Comparison of ENCODE assay signal across 29 cellular contexts in the genomic region with DNA sequence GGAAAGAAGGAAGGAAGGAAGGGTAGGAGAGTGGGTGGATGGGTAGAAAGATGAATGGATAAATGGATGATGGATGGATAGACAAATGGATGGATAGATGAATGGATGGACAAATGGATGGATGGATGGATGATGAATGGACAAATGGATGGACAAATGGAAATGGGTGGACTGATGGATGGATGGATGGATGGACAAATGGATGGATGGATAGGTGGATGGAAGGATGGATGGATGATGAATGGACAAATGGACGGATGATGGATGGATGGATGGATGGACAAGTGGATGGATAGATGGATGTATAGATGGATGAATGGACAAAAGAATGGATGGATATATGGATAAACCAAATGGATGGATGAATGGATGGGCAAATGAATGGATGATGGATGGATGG.
"Had no signal": no experiment of that assay in that cellular context is flagged by ENCODE, and none has a peak within 500 bp of the region (broad histone marks: within the 10 kb centered on the region; RNA-seq: fewer than 3 reads in every experiment).

No MANE protein-coding gene starts in this region.

- H3K4me1 ChIP-seq: ascending aorta, breast epithelium, colonic mucosa had no signal

- H3K27me3 ChIP-seq: ascending aorta, colonic mucosa had no signal

- DNase-seq: activated CD4-positive, alpha-beta memory T cell treated with anti-CD3 and anti-CD28 coated beads for 36 hours; activated CD4-positive, alpha-beta T cell treated with anti-CD3 and anti-CD28 coated beads for 36 hours; activated CD4-positive, alpha-beta T cell treated with anti-CD3 and anti-CD28 coated beads, Interleukin-2, amount 10 ng/mL, durations not matched to agents 24 days and 14 days; activated CD4-positive, CD25-positive, alpha-beta regulatory T cell; activated CD4-positive, CD25-positive, alpha-beta regulatory T cell treated with anti-CD3 and anti-CD28 coated beads, Interleukin-2, amount 50 U/mL, for 72 hours; activated CD8-positive, alpha-beta memory T cell treated with anti-CD3 and anti-CD28 coated beads, Interleukin-2, amount 50 U/mL, for 48 hours; activated CD8-positive, alpha-beta T cell treated with anti-CD3 and anti-CD28 coated beads, Interleukin-2, amount 10 ng/mL, durations not matched to agents 7 days and 5 days; activated gamma-delta T cell; activated naive CD4-positive, alpha-beta T cell; activated naive CD4-positive, alpha-beta T cell treated with anti-CD3 and anti-CD28 coated beads, Interleukin-2, amount 10 ng/mL, durations not matched to agents 7 days and 5 days; activated naive CD8-positive, alpha-beta T cell treated with anti-CD3 and anti-CD28 coated beads, Interleukin-2, amount 10 ng/mL, durations not matched to agents 7 days and 5 days; activated T-cell treated with anti-CD3 and anti-CD28 coated beads for 4 hours; activated T-cell treated with anti-CD3 and anti-CD28 coated beads, Interleukin-2, amount 50 U/mL, for 24 hours; activated T-cell treated with anti-CD3 and anti-CD28 coated beads, Interleukin-2, amount 50 U/mL, for 72 hours; central memory CD4-positive, alpha-beta T cell; cerebellar nuclear complex; colonic mucosa; effector CD8-positive, alpha-beta T cell; esophagus squamous epithelium; foreskin melanocyte; heart right ventricle; T-helper 2 cell had no signal

- H3K4me3 ChIP-seq: cardiac muscle cell, colonic mucosa had no signal

- FAIRE-seq: endometrium, endothelial cell of umbilical vein had no signal

- H3K9me3 ChIP-seq: ascending aorta, breast epithelium, colonic mucosa, esophagus squamous epithelium, gastroesophageal sphincter, heart right ventricle had no signal

- ATAC-seq: activated CD4-positive, alpha-beta T cell treated with anti-CD3 and anti-CD28 coated beads for 36 hours; gastroesophageal sphincter had no signal

- H3K36me3 ChIP-seq: ascending aorta, breast epithelium, cardiac muscle cell, colonic mucosa, esophagus squamous epithelium, gastroesophageal sphincter, heart right ventricle had no signal

- H3K27ac ChIP-seq: ascending aorta, breast epithelium, cardiac muscle cell, colonic mucosa, epithelial cell of prostate, esophagus squamous epithelium, gastroesophageal sphincter, heart right ventricle had no signal
